8 cellular contexts compared by ENCODE assay signal in the genomic region with DNA sequence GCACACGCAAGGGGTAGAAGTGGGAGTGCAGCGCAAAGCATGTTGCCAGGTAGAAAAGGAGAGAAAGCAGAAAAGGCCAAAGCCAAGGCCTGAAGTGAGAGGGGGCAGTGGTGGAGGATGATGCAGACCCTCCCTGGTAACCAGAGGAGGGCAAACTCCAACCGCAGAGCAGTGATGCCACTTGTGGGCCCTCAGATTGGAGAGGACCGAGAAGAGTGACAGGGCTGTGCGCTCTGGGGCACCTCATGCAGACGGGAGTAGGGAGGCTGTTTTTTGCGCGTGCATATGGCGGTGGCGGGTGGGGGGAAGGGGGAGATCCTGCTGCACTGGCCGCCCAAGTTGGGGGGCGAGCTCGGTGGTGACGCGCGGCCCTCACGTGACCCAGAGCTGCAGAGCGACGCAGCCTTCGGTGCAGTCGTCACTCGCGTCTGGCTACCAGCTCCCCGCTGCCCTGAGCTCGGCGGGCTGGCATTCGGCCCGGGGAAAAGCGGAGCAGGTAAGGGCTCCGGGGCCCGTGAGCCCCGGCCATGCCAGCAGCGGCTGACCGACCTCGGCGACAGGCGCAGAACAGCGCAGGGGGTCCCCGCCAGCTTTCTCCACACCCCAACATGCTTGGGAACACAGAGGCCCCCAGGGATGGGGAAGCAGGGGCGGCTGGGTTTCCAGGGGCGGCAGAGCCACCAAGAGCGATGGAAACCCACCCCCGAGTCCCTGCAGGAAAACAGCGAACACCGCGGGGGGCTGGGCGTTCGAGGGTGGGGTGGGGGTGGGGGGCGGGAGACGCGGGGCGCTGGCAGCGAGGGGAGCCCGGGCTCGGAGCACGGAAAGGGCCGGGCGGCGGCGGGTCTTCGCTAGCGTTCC. TPM values are rescaled to one million over a fixed set of nuclear protein-coding genes. Genes with fewer than 3 reads are reported as not detected.
A peak's percentile ranks its signal among the peaks of the same experiment; 100 is the strongest.
DNase-seq lines count a peak whose midpoint lies in the region; ATAC-seq lines count a peak whose summit lies in the region.

A gene (plus strand): TSS at position 421 of the 861 bp plus-strand sequence. CDS start 984 bp downstream, outside the sequence.

- no peak for ATAC-seq in HG02970 (IDR thresholded peaks at IDR 0.05; ENCODE audit: low FRiP score, unreplicated experiment)
- no peak for ATAC-seq in GM18517 (IDR thresholded peaks at IDR 0.05; ENCODE audit: unreplicated experiment)

- DNase-seq in G401 (ENCODE audit: low spot score) (peak; percentile 78), NCI-H2081 treated with DMSO at 0.1 percent for 48 hours (lab: John Stamatoyannopoulos, UW) (peak; percentile 64), ecto neural progenitor cell (ENCODE audit: low spot score) (peak; percentile 84), left kidney (ENCODE audit: low read depth, low spot score) (peak; percentile 93)
- DNase-seq in activated CD4-positive, alpha-beta T cell treated with anti-CD3 and anti-CD28 coated beads for 4 hours = peak; percentile 16 to 18
- DNase-seq in stimulated activated CD4-positive, alpha-beta T cell treated with anti-CD3 and anti-CD28 coated beads, Interleukin-15, amount 100 ng/mL, for 24 hours = peak; percentile 48

- in situ Hi-C loops in G401 (cut with HindIII; ENCODE audit: low sequenced_read_pairs) = no loop called here

RNA-seq across cellular contexts. Expression of the gene that starts here (rescaled TPM):
- 464 and 525 TPM in 2 replicates for total RNA-seq in G401 (2014; rRNA removed; shearing (Covaris generic))

Comparison
In these comparisons a context has a peak if more than half of its experiments do, and no peak if none do; other contexts are left out.
1. DNase-seq: peak in every context shown above with its lines; median percentile 93 in left kidney; 84 in ecto neural progenitor cell; 78 in G401; 64 in NCI-H2081 treated with DMSO at 0.1 percent for 48 hours; 48 in stimulated activated CD4-positive, alpha-beta T cell treated with anti-CD3 and anti-CD28 coated beads, Interleukin-15, amount 100 ng/mL, for 24 hours; 17 in activated CD4-positive, alpha-beta T cell treated with anti-CD3 and anti-CD28 coated beads for 4 hours.